ENCODE assay signal across 11 cellular contexts in genomic region chrX:72308209-72308565, GRCh38. TPM values are rescaled to one million over a fixed set of nuclear protein-coding genes. Genes with fewer than 3 reads are reported as not detected.
DNase-seq lines count a peak whose midpoint lies in the region; ATAC-seq and TF ChIP-seq lines count a peak whose summit lies in the region.
"Had no signal": no experiment of that assay in that cellular context is flagged by ENCODE, and none has a peak within 500 bp of the region (broad histone marks: within the 10 kb centered on the region; RNA-seq: fewer than 3 reads in every experiment).

No MANE protein-coding gene starts in this region.

- 7 to 35% (median 13%) methylated on average over 9 to 11 of the region's 11 CpGs for WGBS in stomach, 5 donors

- CTCF ChIA-PET in activated naive CD4-positive, alpha-beta T cell treated with anti-CD3 and anti-CD28 coated beads for 36 hours (lab: Charles Lee) = no interaction called here
- CTCF ChIA-PET in activated CD4-positive, alpha-beta memory T cell treated with anti-CD3 and anti-CD28 coated beads for 36 hours (lab: Charles Lee) = interaction anchor here (1.0 kb wide), 1 partner anchor 31 kb away, joined by 5 read pairs; the partner anchor contains the start of gene RPS4X

- TF ChIP-seq CTCF in stomach (IDR thresholded peaks at IDR 0.05) (no peak), colonic mucosa (IDR thresholded peaks at IDR 0.05) (no peak)

- H3K27ac Mint-ChIP-seq in activated naive CD4-positive, alpha-beta T cell treated with anti-CD3 and anti-CD28 coated beads for 36 hours = no peak overlapping the region
- H3K27ac Mint-ChIP-seq in activated naive CD4-positive, alpha-beta T cell treated with anti-CD3 and anti-CD28 coated beads, Interleukin-2, amount 50 U/mL, for 72 hours = no peak overlapping the region
- no peak overlapping the region for H3K27ac Mint-ChIP-seq in activated CD4-positive, alpha-beta memory T cell treated with anti-CD3 and anti-CD28 coated beads for 36 hours
- peak overlapping the region in 1 of 6 donors; percentile 19 for H3K27ac Mint-ChIP-seq in immature natural killer cell

- no peak for TF ChIP-seq EP300 in stomach (IDR thresholded peaks at IDR 0.05)

- POLR2A ChIA-PET in activated CD4-positive, alpha-beta memory T cell treated with anti-CD3 and anti-CD28 coated beads for 36 hours (lab: Charles Lee) = no interaction called here

- no peak overlapping the region for H3K9ac ChIP-seq in colonic mucosa (ENCODE audit: low read depth in 2 of 2, low read length in 2 of 2)

- H3K27me3 ChIP-seq in stomach (peaks cover 14 to 83% (median 65%) of the 10 kb centered on the region in 3 donors), colonic mucosa (peaks cover 56% of the 10 kb centered on the region)

- H3K4me3 ChIP-seq in stomach (peak overlapping the region in 3 of 4 donors; percentile 32 to 66 (median 59)), colonic mucosa (no peak overlapping the region)

- peaks cover 20% of the 10 kb centered on the region for H3K4me1 Mint-ChIP-seq in activated naive CD4-positive, alpha-beta T cell treated with anti-CD3 and anti-CD28 coated beads for 36 hours (ENCODE audit: low read depth)
- H3K4me1 Mint-ChIP-seq in activated CD4-positive, alpha-beta memory T cell treated with anti-CD3 and anti-CD28 coated beads for 36 hours (ENCODE audit: low read depth) = peaks cover 29% of the 10 kb centered on the region
- H3K4me1 Mint-ChIP-seq in immature natural killer cell = peaks cover 35 to 39% of the 10 kb centered on the region in 2 donors

- H3K36me3 ChIP-seq in stomach = no peaks in the 10 kb centered on the region
- H3K36me3 ChIP-seq in colonic mucosa = no peaks in the 10 kb centered on the region

- H3K9me3 ChIP-seq in stomach = no peaks in the 10 kb centered on the region
- no peaks in the 10 kb centered on the region for H3K9me3 ChIP-seq in colonic mucosa

- no peak for ATAC-seq in activated naive CD4-positive, alpha-beta T cell treated with anti-CD3 and anti-CD28 coated beads, Interleukin-2, amount 50 U/mL, for 72 hours
- ATAC-seq in GM19328 (IDR thresholded peaks at IDR 0.05; ENCODE audit: unreplicated experiment) = no peak

- intact Hi-C loops in activated naive CD4-positive, alpha-beta T cell treated with anti-CD3 and anti-CD28 coated beads for 36 hours (cut with micrococcal nuclease) = loop anchor here (5.0 kb wide), 1 partner anchor 314 kb away; no protein-coding TSS in a partner anchor
- intact Hi-C loops in activated CD4-positive, alpha-beta memory T cell treated with anti-CD3 and anti-CD28 coated beads for 36 hours (cut with micrococcal nuclease) = loop anchor here (5.0 to 10.0 kb wide), 2 partner anchors 39 to 237 kb away; no protein-coding TSS in a partner anchor
- intact Hi-C loops in stomach (cut with DNase I; ENCODE audit: low total_unique reads) (no loop called here), colonic mucosa (cut with DNase I) (no loop called here)

- no peak for DNase-seq in activated naive CD4-positive, alpha-beta T cell treated with anti-CD3 and anti-CD28 coated beads for 36 hours
- DNase-seq in activated naive CD4-positive, alpha-beta T cell treated with anti-CD3 and anti-CD28 coated beads, Interleukin-2, amount 50 U/mL, for 72 hours (ENCODE audit: low spot score in 2 of 2) = no peak
- no peak for DNase-seq in activated CD4-positive, alpha-beta memory T cell treated with anti-CD3 and anti-CD28 coated beads for 36 hours
- no peak for DNase-seq in immature natural killer cell
- no peak for DNase-seq in stomach
- no peak for DNase-seq in NCI-H2171 (lab: John Stamatoyannopoulos, UW)
- no peak for DNase-seq in colonic mucosa
- DNase-seq: AML-193, NCI-H1930 had no signal

- H3K4me1 ChIP-seq in stomach (peaks cover 9 to 51% (median 43%) of the 10 kb centered on the region in 4 donors), colonic mucosa (no peaks in the 10 kb centered on the region)

- H3K27ac ChIP-seq in stomach (no peak overlapping the region), colonic mucosa (no peak overlapping the region)

- H3K4me3 Mint-ChIP-seq in activated naive CD4-positive, alpha-beta T cell treated with anti-CD3 and anti-CD28 coated beads for 36 hours = peak overlapping the region; percentile 34
- peak overlapping the region; percentile 29 for H3K4me3 Mint-ChIP-seq in activated CD4-positive, alpha-beta memory T cell treated with anti-CD3 and anti-CD28 coated beads for 36 hours
- H3K4me3 Mint-ChIP-seq in immature natural killer cell = peak overlapping the region; percentile 61 to 85 (median 79)

- no peak for TF ChIP-seq POLR2A in stomach (IDR thresholded peaks at IDR 0.05)

- no peaks in the 10 kb centered on the region for H3K36me3 Mint-ChIP-seq in activated naive CD4-positive, alpha-beta T cell treated with anti-CD3 and anti-CD28 coated beads for 36 hours (ENCODE audit: low read depth)
- H3K36me3 Mint-ChIP-seq in activated naive CD4-positive, alpha-beta T cell treated with anti-CD3 and anti-CD28 coated beads, Interleukin-2, amount 50 U/mL, for 72 hours = no peaks in the 10 kb centered on the region
- H3K36me3 Mint-ChIP-seq in activated CD4-positive, alpha-beta memory T cell treated with anti-CD3 and anti-CD28 coated beads for 36 hours = no peaks in the 10 kb centered on the region
- no peaks in the 10 kb centered on the region for H3K36me3 Mint-ChIP-seq in immature natural killer cell

- peaks cover 43% of the 10 kb centered on the region for H3K27me3 Mint-ChIP-seq in activated naive CD4-positive, alpha-beta T cell treated with anti-CD3 and anti-CD28 coated beads for 36 hours (ENCODE audit: low read depth)
- H3K27me3 Mint-ChIP-seq in activated CD4-positive, alpha-beta memory T cell treated with anti-CD3 and anti-CD28 coated beads for 36 hours = peaks cover 43% of the 10 kb centered on the region
- H3K27me3 Mint-ChIP-seq in immature natural killer cell (ENCODE audit: low read depth in 3 of 3) = peaks cover 11 to 40% (median 20%) of the 10 kb centered on the region in 3 donors

- H3K9me3 Mint-ChIP-seq in activated naive CD4-positive, alpha-beta T cell treated with anti-CD3 and anti-CD28 coated beads for 36 hours = no peaks in the 10 kb centered on the region
- H3K9me3 Mint-ChIP-seq in activated naive CD4-positive, alpha-beta T cell treated with anti-CD3 and anti-CD28 coated beads, Interleukin-2, amount 50 U/mL, for 72 hours = no peaks in the 10 kb centered on the region
- H3K9me3 Mint-ChIP-seq in activated CD4-positive, alpha-beta memory T cell treated with anti-CD3 and anti-CD28 coated beads for 36 hours = no peaks in the 10 kb centered on the region
- H3K9me3 Mint-ChIP-seq in immature natural killer cell = no peaks in the 10 kb centered on the region

RNA-seq across cellular contexts. Expression of gene CITED1, which starts 2.5 kb away (rescaled TPM):
- total RNA-seq in activated naive CD4-positive, alpha-beta T cell treated with anti-CD3 and anti-CD28 coated beads for 36 hours = not detected
- total RNA-seq in activated naive CD4-positive, alpha-beta T cell treated with anti-CD3 and anti-CD28 coated beads, Interleukin-2, amount 50 U/mL, for 72 hours = under 1 TPM in 1 of 2 donors, not detected in 1; 0.43 TPM
- total RNA-seq in activated CD4-positive, alpha-beta memory T cell treated with anti-CD3 and anti-CD28 coated beads for 36 hours = not detected
- polyA plus RNA-seq in immature natural killer cell = 1 to 10 TPM in 1 of 3 donors, not detected in 2; 1.8 TPM
- 1 to 10 TPM in 1 of 5 donors, not detected in 4; 1.7 TPM for total RNA-seq in stomach
- polyA plus RNA-seq in stomach = under 1 TPM in 1 of 3 donors, not detected in 2; 0.60 TPM
- total RNA-seq in colonic mucosa = not detected
- polyA plus RNA-seq: fibroblast of lung had no signal

RNA-seq across cellular contexts. Expression of gene RPS4X, which starts 31.1 kb away (rescaled TPM):
- 1,000 to 10,000 TPM; 1,429 to 1,503 TPM for total RNA-seq in activated naive CD4-positive, alpha-beta T cell treated with anti-CD3 and anti-CD28 coated beads for 36 hours
- 1,000 to 10,000 TPM; 1,263 to 1,366 TPM for total RNA-seq in activated naive CD4-positive, alpha-beta T cell treated with anti-CD3 and anti-CD28 coated beads, Interleukin-2, amount 50 U/mL, for 72 hours
- total RNA-seq in activated CD4-positive, alpha-beta memory T cell treated with anti-CD3 and anti-CD28 coated beads for 36 hours = 1,000 to 10,000 TPM; 1,245 to 1,277 TPM
- 100 to 1,000 TPM; 414 to 635 (median 421) TPM for polyA plus RNA-seq in immature natural killer cell
- 1,000 to 10,000 TPM in 1 of 5 donors, 100 to 1,000 TPM in 4; 199 to 1,324 (median 665) TPM for total RNA-seq in stomach
- polyA plus RNA-seq in stomach = 1,000 to 10,000 TPM in 2 of 3 donors, 100 to 1,000 TPM in 1; 984 to 1,958 (median 1,274) TPM
- 1,000 to 10,000 TPM in 1 of 2 donors, 100 to 1,000 TPM in 1; 915 to 1,071 TPM for total RNA-seq in colonic mucosa

Comparison
In these comparisons a context has a peak if more than half of its experiments do, and no peak if none do; other contexts are left out.
1. H3K4me3 Mint-ChIP-seq: peak in every context shown above with its lines; median percentile 79 in immature natural killer cell; 34 in activated naive CD4-positive, alpha-beta T cell treated with anti-CD3 and anti-CD28 coated beads for 36 hours; 29 in activated CD4-positive, alpha-beta memory T cell treated with anti-CD3 and anti-CD28 coated beads for 36 hours.
2. intact Hi-C loops: an anchor here in activated naive CD4-positive, alpha-beta T cell treated with anti-CD3 and anti-CD28 coated beads for 36 hours (5.0 kb wide) and activated CD4-positive, alpha-beta memory T cell treated with anti-CD3 and anti-CD28 coated beads for 36 hours (5.0 to 10.0 kb wide); none called in stomach and colonic mucosa.